Comparison of ENCODE assay signal across 2 cellular contexts in the genomic region with DNA sequence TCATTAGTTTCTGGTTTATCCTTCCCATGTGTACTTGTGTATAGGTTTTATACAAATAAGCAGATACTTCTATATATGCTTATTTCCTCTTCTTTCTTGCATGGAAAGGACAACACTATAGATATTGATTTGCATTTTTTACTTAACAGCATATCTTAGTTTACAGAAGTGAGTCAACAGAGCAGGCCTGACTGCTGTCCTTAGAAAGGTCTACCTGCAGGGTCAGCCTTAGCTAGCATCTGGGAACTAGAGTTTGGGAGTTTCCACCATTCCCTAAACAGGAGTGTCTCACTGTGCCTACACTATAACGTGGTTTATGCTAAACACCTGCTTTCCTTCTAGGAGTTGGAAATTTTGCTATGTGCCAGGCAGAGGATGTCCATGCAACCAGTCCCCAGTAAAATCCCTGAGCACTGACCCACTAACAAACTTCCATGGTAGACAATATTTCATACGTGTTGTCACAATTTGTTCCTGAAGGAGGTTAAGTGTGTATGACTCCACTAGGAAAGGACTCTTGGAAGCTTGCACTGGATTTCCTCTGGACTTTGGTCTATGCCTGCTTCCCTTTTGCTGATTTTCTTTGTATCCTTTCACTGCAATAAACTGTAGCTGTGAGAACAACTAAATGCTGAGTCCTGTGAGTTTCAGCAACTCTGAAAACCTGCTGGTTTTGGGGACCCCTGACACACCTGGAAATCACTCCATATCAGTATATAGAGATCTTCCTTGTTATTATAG.
A peak's percentile ranks its signal among the peaks of the same experiment; 100 is the strongest.
TF ChIP-seq lines count a peak whose summit lies in the region.

No MANE protein-coding gene starts in this region.

TF ChIP-seq in GM23338, 12 proteins besides CTCF, POLR2A, EP300 and RAD21 (continued from another document):
- TF ChIP-seq, protein P1, sequence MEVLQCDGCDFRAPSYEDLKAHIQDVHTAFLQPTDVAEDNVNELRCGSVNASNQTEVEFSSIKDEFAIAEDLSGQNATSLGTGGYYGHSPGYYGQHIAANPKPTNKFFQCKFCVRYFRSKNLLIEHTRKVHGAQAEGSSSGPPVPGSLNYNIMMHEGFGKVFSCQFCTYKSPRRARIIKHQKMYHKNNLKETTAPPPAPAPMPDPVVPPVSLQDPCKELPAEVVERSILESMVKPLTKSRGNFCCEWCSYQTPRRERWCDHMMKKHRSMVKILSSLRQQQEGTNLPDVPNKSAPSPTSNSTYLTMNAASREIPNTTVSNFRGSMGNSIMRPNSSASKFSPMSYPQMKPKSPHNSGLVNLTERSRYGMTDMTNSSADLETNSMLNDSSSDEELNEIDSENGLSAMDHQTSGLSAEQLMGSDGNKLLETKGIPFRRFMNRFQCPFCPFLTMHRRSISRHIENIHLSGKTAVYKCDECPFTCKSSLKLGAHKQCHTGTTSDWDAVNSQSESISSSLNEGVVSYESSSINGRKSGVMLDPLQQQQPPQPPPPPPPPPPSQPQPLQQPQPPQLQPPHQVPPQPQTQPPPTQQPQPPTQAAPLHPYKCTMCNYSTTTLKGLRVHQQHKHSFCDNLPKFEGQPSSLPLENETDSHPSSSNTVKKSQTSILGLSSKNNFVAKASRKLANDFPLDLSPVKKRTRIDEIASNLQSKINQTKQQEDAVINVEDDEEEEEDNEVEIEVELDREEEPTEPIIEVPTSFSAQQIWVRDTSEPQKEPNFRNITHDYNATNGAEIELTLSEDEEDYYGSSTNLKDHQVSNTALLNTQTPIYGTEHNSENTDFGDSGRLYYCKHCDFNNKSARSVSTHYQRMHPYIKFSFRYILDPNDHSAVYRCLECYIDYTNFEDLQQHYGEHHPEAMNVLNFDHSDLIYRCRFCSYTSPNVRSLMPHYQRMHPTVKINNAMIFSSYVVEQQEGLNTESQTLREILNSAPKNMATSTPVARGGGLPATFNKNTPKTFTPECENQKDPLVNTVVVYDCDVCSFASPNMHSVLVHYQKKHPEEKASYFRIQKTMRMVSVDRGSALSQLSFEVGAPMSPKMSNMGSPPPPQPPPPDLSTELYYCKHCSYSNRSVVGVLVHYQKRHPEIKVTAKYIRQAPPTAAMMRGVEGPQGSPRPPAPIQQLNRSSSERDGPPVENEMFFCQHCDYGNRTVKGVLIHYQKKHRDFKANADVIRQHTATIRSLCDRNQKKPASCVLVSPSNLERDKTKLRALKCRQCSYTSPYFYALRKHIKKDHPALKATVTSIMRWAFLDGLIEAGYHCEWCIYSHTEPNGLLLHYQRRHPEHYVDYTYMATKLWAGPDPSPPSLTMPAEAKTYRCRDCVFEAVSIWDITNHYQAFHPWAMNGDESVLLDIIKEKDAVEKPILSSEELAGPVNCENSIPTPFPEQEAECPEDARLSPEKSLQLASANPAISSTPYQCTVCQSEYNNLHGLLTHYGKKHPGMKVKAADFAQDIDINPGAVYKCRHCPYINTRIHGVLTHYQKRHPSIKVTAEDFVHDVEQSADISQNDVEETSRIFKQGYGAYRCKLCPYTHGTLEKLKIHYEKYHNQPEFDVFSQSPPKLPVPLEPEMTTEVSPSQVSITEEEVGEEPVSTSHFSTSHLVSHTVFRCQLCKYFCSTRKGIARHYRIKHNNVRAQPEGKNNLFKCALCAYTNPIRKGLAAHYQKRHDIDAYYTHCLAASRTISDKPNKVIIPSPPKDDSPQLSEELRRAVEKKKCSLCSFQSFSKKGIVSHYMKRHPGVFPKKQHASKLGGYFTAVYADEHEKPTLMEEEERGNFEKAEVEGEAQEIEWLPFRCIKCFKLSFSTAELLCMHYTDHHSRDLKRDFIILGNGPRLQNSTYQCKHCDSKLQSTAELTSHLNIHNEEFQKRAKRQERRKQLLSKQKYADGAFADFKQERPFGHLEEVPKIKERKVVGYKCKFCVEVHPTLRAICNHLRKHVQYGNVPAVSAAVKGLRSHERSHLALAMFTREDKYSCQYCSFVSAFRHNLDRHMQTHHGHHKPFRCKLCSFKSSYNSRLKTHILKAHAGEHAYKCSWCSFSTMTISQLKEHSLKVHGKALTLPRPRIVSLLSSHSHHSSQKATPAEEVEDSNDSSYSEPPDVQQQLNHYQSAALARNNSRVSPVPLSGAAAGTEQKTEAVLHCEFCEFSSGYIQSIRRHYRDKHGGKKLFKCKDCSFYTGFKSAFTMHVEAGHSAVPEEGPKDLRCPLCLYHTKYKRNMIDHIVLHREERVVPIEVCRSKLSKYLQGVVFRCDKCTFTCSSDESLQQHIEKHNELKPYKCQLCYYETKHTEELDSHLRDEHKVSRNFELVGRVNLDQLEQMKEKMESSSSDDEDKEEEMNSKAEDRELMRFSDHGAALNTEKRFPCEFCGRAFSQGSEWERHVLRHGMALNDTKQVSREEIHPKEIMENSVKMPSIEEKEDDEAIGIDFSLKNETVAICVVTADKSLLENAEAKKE (CRISPR knock-in tag; IDR thresholded peaks at IDR 0.05): no peak
- TF ChIP-seq ZNF331 (CRISPR knock-in tag; IDR thresholded peaks at IDR 0.05; ENCODE audit: low read depth) (no peak), NANOG (IDR thresholded peaks at IDR 0.05; ENCODE audit: borderline replicate concordance) (no peak), STAT1 (IDR thresholded peaks at IDR 0.05; ENCODE audit: unreplicated experiment) (no peak), EZH2 (IDR thresholded peaks at IDR 0.05; ENCODE audit: low read depth, unreplicated experiment) (no peak), ZNF114 (CRISPR knock-in tag; IDR thresholded peaks at IDR 0.05) (no peak), EZH2phosphoT487 (IDR thresholded peaks at IDR 0.05; ENCODE audit: unreplicated experiment) (no peak), CREB1 (CRISPR knock-in tag; IDR thresholded peaks at IDR 0.05; ENCODE audit: low read depth) (no peak)
- TF ChIP-seq, protein P2, sequence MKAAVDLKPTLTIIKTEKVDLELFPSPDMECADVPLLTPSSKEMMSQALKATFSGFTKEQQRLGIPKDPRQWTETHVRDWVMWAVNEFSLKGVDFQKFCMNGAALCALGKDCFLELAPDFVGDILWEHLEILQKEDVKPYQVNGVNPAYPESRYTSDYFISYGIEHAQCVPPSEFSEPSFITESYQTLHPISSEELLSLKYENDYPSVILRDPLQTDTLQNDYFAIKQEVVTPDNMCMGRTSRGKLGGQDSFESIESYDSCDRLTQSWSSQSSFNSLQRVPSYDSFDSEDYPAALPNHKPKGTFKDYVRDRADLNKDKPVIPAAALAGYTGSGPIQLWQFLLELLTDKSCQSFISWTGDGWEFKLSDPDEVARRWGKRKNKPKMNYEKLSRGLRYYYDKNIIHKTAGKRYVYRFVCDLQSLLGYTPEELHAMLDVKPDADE (IDR thresholded peaks at IDR 0.05): no peak

TF ChIP-seq in HepG2, 621 proteins besides CTCF, POLR2A, EP300 and RAD21 (continued from another document and continues in another):
- TF ChIP-seq, protein P3, sequence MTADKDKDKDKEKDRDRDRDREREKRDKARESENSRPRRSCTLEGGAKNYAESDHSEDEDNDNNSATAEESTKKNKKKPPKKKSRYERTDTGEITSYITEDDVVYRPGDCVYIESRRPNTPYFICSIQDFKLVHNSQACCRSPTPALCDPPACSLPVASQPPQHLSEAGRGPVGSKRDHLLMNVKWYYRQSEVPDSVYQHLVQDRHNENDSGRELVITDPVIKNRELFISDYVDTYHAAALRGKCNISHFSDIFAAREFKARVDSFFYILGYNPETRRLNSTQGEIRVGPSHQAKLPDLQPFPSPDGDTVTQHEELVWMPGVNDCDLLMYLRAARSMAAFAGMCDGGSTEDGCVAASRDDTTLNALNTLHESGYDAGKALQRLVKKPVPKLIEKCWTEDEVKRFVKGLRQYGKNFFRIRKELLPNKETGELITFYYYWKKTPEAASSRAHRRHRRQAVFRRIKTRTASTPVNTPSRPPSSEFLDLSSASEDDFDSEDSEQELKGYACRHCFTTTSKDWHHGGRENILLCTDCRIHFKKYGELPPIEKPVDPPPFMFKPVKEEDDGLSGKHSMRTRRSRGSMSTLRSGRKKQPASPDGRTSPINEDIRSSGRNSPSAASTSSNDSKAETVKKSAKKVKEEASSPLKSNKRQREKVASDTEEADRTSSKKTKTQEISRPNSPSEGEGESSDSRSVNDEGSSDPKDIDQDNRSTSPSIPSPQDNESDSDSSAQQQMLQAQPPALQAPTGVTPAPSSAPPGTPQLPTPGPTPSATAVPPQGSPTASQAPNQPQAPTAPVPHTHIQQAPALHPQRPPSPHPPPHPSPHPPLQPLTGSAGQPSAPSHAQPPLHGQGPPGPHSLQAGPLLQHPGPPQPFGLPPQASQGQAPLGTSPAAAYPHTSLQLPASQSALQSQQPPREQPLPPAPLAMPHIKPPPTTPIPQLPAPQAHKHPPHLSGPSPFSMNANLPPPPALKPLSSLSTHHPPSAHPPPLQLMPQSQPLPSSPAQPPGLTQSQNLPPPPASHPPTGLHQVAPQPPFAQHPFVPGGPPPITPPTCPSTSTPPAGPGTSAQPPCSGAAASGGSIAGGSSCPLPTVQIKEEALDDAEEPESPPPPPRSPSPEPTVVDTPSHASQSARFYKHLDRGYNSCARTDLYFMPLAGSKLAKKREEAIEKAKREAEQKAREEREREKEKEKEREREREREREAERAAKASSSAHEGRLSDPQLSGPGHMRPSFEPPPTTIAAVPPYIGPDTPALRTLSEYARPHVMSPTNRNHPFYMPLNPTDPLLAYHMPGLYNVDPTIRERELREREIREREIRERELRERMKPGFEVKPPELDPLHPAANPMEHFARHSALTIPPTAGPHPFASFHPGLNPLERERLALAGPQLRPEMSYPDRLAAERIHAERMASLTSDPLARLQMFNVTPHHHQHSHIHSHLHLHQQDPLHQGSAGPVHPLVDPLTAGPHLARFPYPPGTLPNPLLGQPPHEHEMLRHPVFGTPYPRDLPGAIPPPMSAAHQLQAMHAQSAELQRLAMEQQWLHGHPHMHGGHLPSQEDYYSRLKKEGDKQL (CRISPR knock-in tag; IDR thresholded peaks at IDR 0.05; ENCODE audit: low read depth): no peak
- TF ChIP-seq, protein P4, sequence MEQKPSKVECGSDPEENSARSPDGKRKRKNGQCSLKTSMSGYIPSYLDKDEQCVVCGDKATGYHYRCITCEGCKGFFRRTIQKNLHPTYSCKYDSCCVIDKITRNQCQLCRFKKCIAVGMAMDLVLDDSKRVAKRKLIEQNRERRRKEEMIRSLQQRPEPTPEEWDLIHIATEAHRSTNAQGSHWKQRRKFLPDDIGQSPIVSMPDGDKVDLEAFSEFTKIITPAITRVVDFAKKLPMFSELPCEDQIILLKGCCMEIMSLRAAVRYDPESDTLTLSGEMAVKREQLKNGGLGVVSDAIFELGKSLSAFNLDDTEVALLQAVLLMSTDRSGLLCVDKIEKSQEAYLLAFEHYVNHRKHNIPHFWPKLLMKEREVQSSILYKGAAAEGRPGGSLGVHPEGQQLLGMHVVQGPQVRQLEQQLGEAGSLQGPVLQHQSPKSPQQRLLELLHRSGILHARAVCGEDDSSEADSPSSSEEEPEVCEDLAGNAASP (CRISPR knock-in tag; IDR thresholded peaks at IDR 0.05; ENCODE audit: borderline replicate concordance): peak; percentile 44; the same call in 1 of the 2 replicates
- no peak for TF ChIP-seq IRF2 (CRISPR knock-in tag; IDR thresholded peaks at IDR 0.05)
- TF ChIP-seq ZZZ3 (CRISPR knock-in tag; IDR thresholded peaks at IDR 0.05; ENCODE audit: borderline replicate concordance): no peak
- no peak for TF ChIP-seq KDM4B (CRISPR knock-in tag; IDR thresholded peaks at IDR 0.05)
- TF ChIP-seq, protein P5, sequence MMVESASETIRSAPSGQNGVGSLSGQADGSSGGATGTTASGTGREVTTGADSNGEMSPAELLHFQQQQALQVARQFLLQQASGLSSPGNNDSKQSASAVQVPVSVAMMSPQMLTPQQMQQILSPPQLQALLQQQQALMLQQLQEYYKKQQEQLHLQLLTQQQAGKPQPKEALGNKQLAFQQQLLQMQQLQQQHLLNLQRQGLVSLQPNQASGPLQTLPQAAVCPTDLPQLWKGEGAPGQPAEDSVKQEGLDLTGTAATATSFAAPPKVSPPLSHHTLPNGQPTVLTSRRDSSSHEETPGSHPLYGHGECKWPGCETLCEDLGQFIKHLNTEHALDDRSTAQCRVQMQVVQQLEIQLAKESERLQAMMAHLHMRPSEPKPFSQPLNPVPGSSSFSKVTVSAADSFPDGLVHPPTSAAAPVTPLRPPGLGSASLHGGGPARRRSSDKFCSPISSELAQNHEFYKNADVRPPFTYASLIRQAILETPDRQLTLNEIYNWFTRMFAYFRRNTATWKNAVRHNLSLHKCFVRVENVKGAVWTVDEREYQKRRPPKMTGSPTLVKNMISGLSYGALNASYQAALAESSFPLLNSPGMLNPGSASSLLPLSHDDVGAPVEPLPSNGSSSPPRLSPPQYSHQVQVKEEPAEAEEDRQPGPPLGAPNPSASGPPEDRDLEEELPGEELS (CRISPR knock-in tag; IDR thresholded peaks at IDR 0.05): peak; percentile 49; the same call in 1 of the 2 replicates
- TF ChIP-seq SMAD1 (CRISPR knock-in tag; IDR thresholded peaks at IDR 0.05; ENCODE audit: borderline replicate concordance, low read depth): no peak
- TF ChIP-seq CEBPG (CRISPR knock-in tag; IDR thresholded peaks at IDR 0.05): 0 out of 2 replicates have a peak, but pooled peaks have one; percentile 4
- no peak for TF ChIP-seq ZNF607 (CRISPR knock-in tag; IDR thresholded peaks at IDR 0.05; ENCODE audit: borderline replicate concordance)
- TF ChIP-seq BCL6 (CRISPR knock-in tag; IDR thresholded peaks at IDR 0.05): peak; percentile 56; the same call in 1 of the 2 replicates
- no peak for TF ChIP-seq ZNF782 (CRISPR knock-in tag; IDR thresholded peaks at IDR 0.05; ENCODE audit: borderline replicate concordance)
- no peak for TF ChIP-seq ZNF737 (CRISPR knock-in tag; IDR thresholded peaks at IDR 0.05; ENCODE audit: borderline replicate concordance)
- TF ChIP-seq HNF4A (CRISPR knock-in tag; IDR thresholded peaks at IDR 0.05): peak; percentile 42
- no peak for TF ChIP-seq FOXA1 (IDR thresholded peaks at IDR 0.05)
- TF ChIP-seq FOXA1 (CRISPR knock-in tag; IDR thresholded peaks at IDR 0.05): 0 out of 2 replicates have a peak, but pooled peaks have one; percentile 30
- TF ChIP-seq ZNF326 (CRISPR knock-in tag; IDR thresholded peaks at IDR 0.05; ENCODE audit: borderline replicate concordance): no peak
- peak; percentile 35; the same call in 1 of the 2 replicates for TF ChIP-seq SALL1 (CRISPR knock-in tag; IDR thresholded peaks at IDR 0.05)
- TF ChIP-seq, protein P6, sequence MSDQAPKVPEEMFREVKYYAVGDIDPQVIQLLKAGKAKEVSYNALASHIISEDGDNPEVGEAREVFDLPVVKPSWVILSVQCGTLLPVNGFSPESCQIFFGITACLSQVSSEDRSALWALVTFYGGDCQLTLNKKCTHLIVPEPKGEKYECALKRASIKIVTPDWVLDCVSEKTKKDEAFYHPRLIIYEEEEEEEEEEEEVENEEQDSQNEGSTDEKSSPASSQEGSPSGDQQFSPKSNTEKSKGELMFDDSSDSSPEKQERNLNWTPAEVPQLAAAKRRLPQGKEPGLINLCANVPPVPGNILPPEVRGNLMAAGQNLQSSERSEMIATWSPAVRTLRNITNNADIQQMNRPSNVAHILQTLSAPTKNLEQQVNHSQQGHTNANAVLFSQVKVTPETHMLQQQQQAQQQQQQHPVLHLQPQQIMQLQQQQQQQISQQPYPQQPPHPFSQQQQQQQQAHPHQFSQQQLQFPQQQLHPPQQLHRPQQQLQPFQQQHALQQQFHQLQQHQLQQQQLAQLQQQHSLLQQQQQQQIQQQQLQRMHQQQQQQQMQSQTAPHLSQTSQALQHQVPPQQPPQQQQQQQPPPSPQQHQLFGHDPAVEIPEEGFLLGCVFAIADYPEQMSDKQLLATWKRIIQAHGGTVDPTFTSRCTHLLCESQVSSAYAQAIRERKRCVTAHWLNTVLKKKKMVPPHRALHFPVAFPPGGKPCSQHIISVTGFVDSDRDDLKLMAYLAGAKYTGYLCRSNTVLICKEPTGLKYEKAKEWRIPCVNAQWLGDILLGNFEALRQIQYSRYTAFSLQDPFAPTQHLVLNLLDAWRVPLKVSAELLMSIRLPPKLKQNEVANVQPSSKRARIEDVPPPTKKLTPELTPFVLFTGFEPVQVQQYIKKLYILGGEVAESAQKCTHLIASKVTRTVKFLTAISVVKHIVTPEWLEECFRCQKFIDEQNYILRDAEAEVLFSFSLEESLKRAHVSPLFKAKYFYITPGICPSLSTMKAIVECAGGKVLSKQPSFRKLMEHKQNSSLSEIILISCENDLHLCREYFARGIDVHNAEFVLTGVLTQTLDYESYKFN (CRISPR knock-in tag; conservative IDR thresholded peaks at IDR 0.05): peak; percentile 36; the same call in 1 of the 2 replicates
- 0 out of 4 replicates have a peak, but pooled peaks of 1 of the 2 experiments have one; percentile 21 for TF ChIP-seq NR2F1 (CRISPR knock-in tag; IDR thresholded peaks at IDR 0.05)
- no peak for TF ChIP-seq ZNF256 (CRISPR knock-in tag; conservative IDR thresholded peaks at IDR 0.05)
- peak; percentile 48; the same call in 1 of the 2 replicates for TF ChIP-seq RXRB (CRISPR knock-in tag; IDR thresholded peaks at IDR 0.05; ENCODE audit: borderline replicate concordance)
